In the genomic region with DNA sequence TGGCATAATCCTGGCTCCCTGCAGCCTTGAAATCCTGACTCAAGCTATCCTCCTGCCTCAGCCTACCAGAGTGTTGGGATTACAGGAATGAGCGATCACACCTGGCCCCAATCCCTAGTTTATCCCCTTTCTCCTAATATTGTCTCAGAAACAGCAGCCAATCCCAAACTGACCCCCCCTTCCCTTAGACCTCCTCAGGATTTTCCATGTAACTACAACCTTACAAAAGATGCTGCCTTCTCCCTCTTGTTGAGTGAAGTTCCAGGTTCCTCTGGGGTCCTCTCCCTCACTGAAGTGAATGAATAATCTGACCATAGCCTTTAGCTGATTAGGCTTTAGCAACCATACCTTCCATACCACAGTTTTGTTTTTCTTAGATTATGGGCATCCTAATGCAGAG, we compare ENCODE assay signal across 15 cellular contexts. TPM values are rescaled to one million over a fixed set of nuclear protein-coding genes. Genes with fewer than 3 reads are reported as not detected.
DNase-seq lines count a peak whose midpoint lies in the region; ATAC-seq, FAIRE-seq and TF ChIP-seq lines count a peak whose summit lies in the region.
"Had no signal": no experiment of that assay in that cellular context is flagged by ENCODE, and none has a peak within 500 bp of the region (broad histone marks: within the 10 kb centered on the region; RNA-seq: fewer than 3 reads in every experiment).

No MANE protein-coding gene starts in this region.

- H3K27me3 Mint-ChIP-seq in HFFc6 (ENCODE audit: insufficient read depth) (no peaks in the 10 kb centered on the region; the same call in 1 of the 2 replicates), endothelial cell (ENCODE audit: unreplicated experiment) (no peaks in the 10 kb centered on the region)
- peaks cover 0 to 11% of the 10 kb centered on the region in 2 donors for H3K27me3 Mint-ChIP-seq in stimulated activated naive B cell treated with anti-CD40 and anti-IgM and Interleukin-4, amounts not matched to agents 10 μg/mL and 1 μg/mL and 100 μg/mL, for 72 hours

- H3K36me3 Mint-ChIP-seq in HFFc6 (ENCODE audit: low read depth): no peaks in the 10 kb centered on the region
- no peaks in the 10 kb centered on the region for H3K36me3 Mint-ChIP-seq in stimulated activated naive B cell treated with anti-CD40 and anti-IgM and Interleukin-4, amounts not matched to agents 10 μg/mL and 1 μg/mL and 100 μg/mL, for 72 hours
- H3K36me3 Mint-ChIP-seq in endothelial cell (ENCODE audit: low read depth, unreplicated experiment): no peaks in the 10 kb centered on the region

- TF ChIP-seq POLR2A in H54 (IDR thresholded peaks at IDR 0.05; ENCODE audit: low read depth, low read length): no peak

- DNase-seq in H54 (ENCODE audit: insufficient read length, low spot score) (no peak), HFFc6 (no peak), iPS-NIHi11 (ENCODE audit: low spot score) (peak; percentile 20), DMS114 treated with DMSO at 0.1 percent for 48 hours (lab: John Stamatoyannopoulos, UW; ENCODE audit: unreplicated experiment) (no peak), NK-92 (lab: John Stamatoyannopoulos, UW; ENCODE audit: unreplicated experiment) (no peak), endothelial cell (ENCODE audit: low spot score) (no peak)
- no peak for DNase-seq in stimulated activated naive B cell treated with anti-CD40 and anti-IgM and Interleukin-4, amounts not matched to agents 10 μg/mL and 1 μg/mL and 100 μg/mL, for 72 hours
- DNase-seq: AML-193; Calu3; CD4-positive, alpha-beta T cell; DMS53; DND-41; EL had no signal

- no peak overlapping the region for H3K4me3 Mint-ChIP-seq in HFFc6
- H3K4me3 Mint-ChIP-seq in stimulated activated naive B cell treated with anti-CD40 and anti-IgM and Interleukin-4, amounts not matched to agents 10 μg/mL and 1 μg/mL and 100 μg/mL, for 72 hours: no peak overlapping the region
- H3K4me3 Mint-ChIP-seq in endothelial cell (ENCODE audit: unreplicated experiment): no peak overlapping the region
- H3K4me3 Mint-ChIP-seq: CD4-positive, alpha-beta T cell had no signal

- peak; percentile 61 for FAIRE-seq in H54 (lab: Jason Lieb, UNC)
- FAIRE-seq: A204.1, GM12878 had no signal

- TF ChIP-seq CTCF in HFFc6 (IDR thresholded peaks at IDR 0.05) (peak; percentile 15; the same call in 1 of the 2 replicates), endothelial cell (IDR thresholded peaks at IDR 0.05; ENCODE audit: unreplicated experiment) (no peak)

- no peak for ATAC-seq in stimulated activated naive B cell treated with anti-CD40 and anti-IgM and Interleukin-4, amounts not matched to agents 10 μg/mL and 1 μg/mL and 100 μg/mL, for 72 hours (replicated peaks)
- ATAC-seq: GM12878 had no signal

- H3K4me1 Mint-ChIP-seq in HFFc6 (ENCODE audit: low read depth): no peaks in the 10 kb centered on the region; the same call in 1 of the 2 replicates
- H3K4me1 Mint-ChIP-seq in stimulated activated naive B cell treated with anti-CD40 and anti-IgM and Interleukin-4, amounts not matched to agents 10 μg/mL and 1 μg/mL and 100 μg/mL, for 72 hours: no peaks in the 10 kb centered on the region
- H3K4me1 Mint-ChIP-seq in endothelial cell (ENCODE audit: unreplicated experiment): no peaks in the 10 kb centered on the region

- H3K27ac Mint-ChIP-seq in HFFc6 (no peak overlapping the region), endothelial cell (ENCODE audit: unreplicated experiment) (no peak overlapping the region)
- H3K27ac Mint-ChIP-seq in stimulated activated naive B cell treated with anti-CD40 and anti-IgM and Interleukin-4, amounts not matched to agents 10 μg/mL and 1 μg/mL and 100 μg/mL, for 72 hours: no peak overlapping the region
- H3K27ac Mint-ChIP-seq: CD4-positive, alpha-beta T cell had no signal

- H3K9me3 Mint-ChIP-seq in HFFc6 (no peaks in the 10 kb centered on the region), endothelial cell (ENCODE audit: unreplicated experiment) (no peaks in the 10 kb centered on the region)
- no peaks in the 10 kb centered on the region for H3K9me3 Mint-ChIP-seq in stimulated activated naive B cell treated with anti-CD40 and anti-IgM and Interleukin-4, amounts not matched to agents 10 μg/mL and 1 μg/mL and 100 μg/mL, for 72 hours
- H3K9me3 Mint-ChIP-seq: CD4-positive, alpha-beta T cell had no signal

RNA-seq across cellular contexts. Expression of gene MSANTD3, which starts 25.9 kb away (rescaled TPM):
- total RNA-seq in HFFc6 (2021; fragmentation: NEBNext Ultra II Directional; extraction: Animal tissue kit (Norgen Biotek cat#: 25700)): 10 to 100 TPM; 56.9 to 76.1 (median 71.2) TPM
- 30.7 TPM for total RNA-seq in endothelial cell (ENCODE audit: unreplicated experiment)

RNA-seq across cellular contexts. Expression of gene TEX10, which starts 48.3 kb away (rescaled TPM):
- 10 to 100 TPM; 25.7 to 29.5 (median 25.9) TPM for total RNA-seq in HFFc6 (2021; fragmentation: NEBNext Ultra II Directional; extraction: Animal tissue kit (Norgen Biotek cat#: 25700))
- 43.5 TPM for total RNA-seq in endothelial cell (ENCODE audit: unreplicated experiment)
